12 cellular contexts compared by ENCODE assay signal in genomic region chr2:234137400-234138014, GRCh38.
DNase-seq lines count a peak whose midpoint lies in the region; ATAC-seq and TF ChIP-seq lines count a peak whose summit lies in the region.
"Had no signal": no experiment of that assay in that cellular context is flagged by ENCODE, and none has a peak within 500 bp of the region (broad histone marks: within the 10 kb centered on the region; RNA-seq: fewer than 3 reads in every experiment).

No MANE protein-coding gene starts in this region.

- no peak overlapping the region for H3K4me3 ChIP-seq in AG10803 (ENCODE audit: low read length)
- no peak overlapping the region for H3K4me3 ChIP-seq in HEK293 (ENCODE audit: low read depth, low read length)
- no peak overlapping the region for H3K4me3 ChIP-seq in suprapubic skin
- no peak overlapping the region for H3K4me3 ChIP-seq in psoas muscle

- no peak overlapping the region for H3K27ac ChIP-seq in HEK293 (ENCODE audit: extremely low read depth, low read depth, low read length)
- no peak overlapping the region for H3K27ac ChIP-seq in suprapubic skin
- no peak overlapping the region for H3K27ac ChIP-seq in psoas muscle

- 52% methylated on average over 5 of the region's 6 CpGs for WGBS in suprapubic skin
- WGBS in psoas muscle, 3 donors = 59 to 71% (median 62%) methylated on average over 6 of the region's 6 CpGs

- no peaks in the 10 kb centered on the region for H3K27me3 ChIP-seq in suprapubic skin
- peaks cover 0 to 6% (median 0%) of the 10 kb centered on the region in 3 donors for H3K27me3 ChIP-seq in psoas muscle (ENCODE audit: insufficient read depth in 3 of 3, low read length in 2 of 3)

- no peak for TF ChIP-seq EP300 in suprapubic skin (IDR thresholded peaks at IDR 0.05)

- POLR2A ChIA-PET in HEK293 (lab: Yijun Ruan, JAX) = no interaction called here

- ATAC-seq in SK-N-SH treated with all-trans-retinoic acid at 6 μM for 48 hours (peak; percentile 20; the same call in 1 of the 3 replicates), psoas muscle (no peak)

- intact Hi-C loops in psoas muscle (cut with DNase I) = loop anchor here in 1 of 2 donors (10.0 kb wide), 1 partner anchor 407 kb away; no protein-coding TSS in a partner anchor

- TF ChIP-seq CTCF in AG10803 (conservative IDR thresholded peaks at IDR 0.05; ENCODE audit: low read length) (no peak), HEK293 (tag by site-specific recombination; IDR thresholded peaks at IDR 0.05) (no peak), suprapubic skin (IDR thresholded peaks at IDR 0.05) (no peak), psoas muscle (IDR thresholded peaks at IDR 0.05) (no peak)

- DNase-seq in AG10803 (ENCODE audit: low read depth) (peak; percentile 46), glomerular visceral epithelial cell (ENCODE audit: extremely low spot score) (peak; percentile 77), CD1c-positive myeloid dendritic cell (ENCODE audit: extremely low spot score) (no peak), suprapubic skin (ENCODE audit: low spot score in 2 of 2) (no peak), psoas muscle (no peak), NCI-H510A (lab: John Stamatoyannopoulos, UW) (no peak)
- DNase-seq: activated T-cell treated with anti-CD3 and anti-CD28 coated beads, Interleukin-2, amount 50 U/mL, for 1 hour; glutamatergic neuron; KG1; T-helper 9 cell had no signal

- no peaks in the 10 kb centered on the region for H3K4me1 ChIP-seq in HEK293 (ENCODE audit: control insufficient read depth, insufficient read depth, low read length)
- H3K4me1 ChIP-seq in suprapubic skin = peaks cover 26% of the 10 kb centered on the region
- no peaks in the 10 kb centered on the region for H3K4me1 ChIP-seq in psoas muscle

- CTCF ChIA-PET in HEK293 (lab: Yijun Ruan, JAX) = interaction anchor here (0.7 to 6.0 kb wide), 5 partner anchors 42 to 407 kb away, joined by 3 to 39 read pairs (median 3); partner anchors contain the start of gene ARL4C

- TF ChIP-seq POLR2A in suprapubic skin (IDR thresholded peaks at IDR 0.05) = no peak

- H3K9me3 ChIP-seq in HEK293 (ENCODE audit: control insufficient read depth, insufficient read depth, low read depth, low read length) (no peaks in the 10 kb centered on the region), suprapubic skin (no peaks in the 10 kb centered on the region), psoas muscle (no peaks in the 10 kb centered on the region)

- no peaks in the 10 kb centered on the region for H3K36me3 ChIP-seq in HEK293 (ENCODE audit: control insufficient read depth in 2 of 2, insufficient read depth in 1 of 2, low read length in 2 of 2)
- H3K36me3 ChIP-seq in suprapubic skin = no peaks in the 10 kb centered on the region
- H3K36me3 ChIP-seq in psoas muscle (ENCODE audit: insufficient read depth in 1 of 2, low read depth in 1 of 2) = no peaks in the 10 kb centered on the region

TF ChIP-seq in HEK293, 187 proteins besides CTCF, POLR2A, EP300 and RAD21:
- no peak for TF ChIP-seq ZNF548 (tag by site-specific recombination; IDR thresholded peaks at IDR 0.05)
- peak; percentile 78 for TF ChIP-seq ZNF677 (tag by site-specific recombination; IDR thresholded peaks at IDR 0.05)
- no peak for TF ChIP-seq ZBTB7A (tag by site-specific recombination; IDR thresholded peaks at IDR 0.05; ENCODE audit: low read depth)
- TF ChIP-seq ZFP41 (tag by site-specific recombination; IDR thresholded peaks at IDR 0.05; ENCODE audit: borderline replicate concordance) = no peak

TF ChIP-seq in SK-N-SH treated with all-trans-retinoic acid at 6 μM for 48 hours, 23 proteins besides CTCF, POLR2A, EP300 and RAD21:
- TF ChIP-seq CREB5 (CRISPR knock-in tag; IDR thresholded peaks at IDR 0.05; ENCODE audit: low read depth) (no peak), OSR1 (CRISPR knock-in tag; IDR thresholded peaks at IDR 0.05) (no peak), CSDC2 (CRISPR knock-in tag; IDR thresholded peaks at IDR 0.05) (no peak), SNAI2 (CRISPR knock-in tag; IDR thresholded peaks at IDR 0.05) (no peak), TCF4 (CRISPR knock-in tag; IDR thresholded peaks at IDR 0.05; ENCODE audit: borderline replicate concordance) (no peak), ZFP3 (CRISPR knock-in tag; IDR thresholded peaks at IDR 0.05) (no peak), TOX (CRISPR knock-in tag; IDR thresholded peaks at IDR 0.05; ENCODE audit: borderline replicate concordance) (no peak), ESRRG (CRISPR knock-in tag; IDR thresholded peaks at IDR 0.05) (no peak), GLIS3 (CRISPR knock-in tag; IDR thresholded peaks at IDR 0.05) (no peak), PATZ1 (CRISPR knock-in tag; IDR thresholded peaks at IDR 0.05; ENCODE audit: borderline replicate concordance) (no peak), TSHZ2 (CRISPR knock-in tag; IDR thresholded peaks at IDR 0.05) (no peak), ZC3H10 (CRISPR knock-in tag; IDR thresholded peaks at IDR 0.05) (no peak)

Comparison
In these comparisons a context has a peak if more than half of its experiments do, and no peak if none do; other contexts are left out.
1. DNase-seq: peak in AG10803 (single experiment) and glomerular visceral epithelial cell (single experiment); none in CD1c-positive myeloid dendritic cell (single experiment), suprapubic skin (0 of 2), psoas muscle (0 of 2) and NCI-H510A (single experiment).